Comparison of ENCODE assay signal across 8 cellular contexts in genomic region chr3:103730744-103731143, GRCh38.
"Had no signal": no experiment of that assay in that cellular context is flagged by ENCODE, and none has a peak within 500 bp of the region (broad histone marks: within the 10 kb centered on the region; RNA-seq: fewer than 3 reads in every experiment).

No MANE protein-coding gene starts in this region.

- FAIRE-seq: HepG2, HTR-8/SVneo, K562 had no signal

- H3K4me3 ChIP-seq: K562 had no signal

- DNase-seq: IMR-90, KBM-7, KG1 had no signal

- H3K27ac ChIP-seq: HL-60, KMS-11 had no signal

- ATAC-seq: HepG2, K562 had no signal
